In genomic region chr11:117900144-117900651, GRCh38 we compare ENCODE assay signal across 15 cellular contexts. TPM values are rescaled to one million over a fixed set of nuclear protein-coding genes. Genes with fewer than 3 reads are reported as not detected.
DNase-seq lines count a peak whose midpoint lies in the region; ATAC-seq and TF ChIP-seq lines count a peak whose summit lies in the region.
"Had no signal": no experiment of that assay in that cellular context is flagged by ENCODE, and none has a peak within 500 bp of the region (broad histone marks: within the 10 kb centered on the region; RNA-seq: fewer than 3 reads in every experiment).

No MANE protein-coding gene starts in this region.

- peak; percentile 42 for ATAC-seq in stimulated activated naive CD8-positive, alpha-beta T cell treated with anti-CD3 and anti-CD28 coated beads, Interleukin-15, Interleukin-2, amounts not matched to agents 100 U/mL and 50 U/mL, for 24 hours
- ATAC-seq in stimulated activated naive CD8-positive, alpha-beta T cell treated with anti-CD3 and anti-CD28 coated beads, Interleukin-15, amount 100 ng/mL, for 72 hours, result no peak
- ATAC-seq in HG03175 (IDR thresholded peaks at IDR 0.05; ENCODE audit: unreplicated experiment), result peak; percentile 72
- ATAC-seq in effector memory CD8-positive, alpha-beta T cell (replicated peaks), result peak; percentile 32

- H3K27me3 ChIP-seq in smooth muscle cell (ENCODE audit: low read depth) (no peaks in the 10 kb centered on the region), ascending aorta (no peaks in the 10 kb centered on the region)
- H3K27me3 ChIP-seq: vagina had no signal

- no peak for DNase-seq in stimulated activated naive CD8-positive, alpha-beta T cell treated with anti-CD3 and anti-CD28 coated beads, Interleukin-15, Interleukin-2, amounts not matched to agents 100 U/mL and 50 U/mL, for 24 hours
- DNase-seq in stimulated activated naive CD8-positive, alpha-beta T cell treated with anti-CD3 and anti-CD28 coated beads, Interleukin-15, amount 100 ng/mL, for 72 hours, result no peak
- DNase-seq in effector memory CD8-positive, alpha-beta T cell, result no peak
- no peak for DNase-seq in midbrain (lab: John Stamatoyannopoulos, UW)
- DNase-seq in DMS79 (lab: John Stamatoyannopoulos, UW), result no peak
- DNase-seq in smooth muscle cell (lab: John Stamatoyannopoulos, UW; ENCODE audit: unreplicated experiment), result no peak
- DNase-seq in ascending aorta (ENCODE audit: low spot score in 2 of 2), result no peak
- DNase-seq: activated CD4-positive, alpha-beta T cell treated with anti-CD3 and anti-CD28 coated beads for 48 hours; NCI-H1092 treated with DMSO at 0.1 percent for 48 hours; NCI-H524 treated with DMSO at 0.1 percent for 48 hours; stimulated activated CD4-positive, alpha-beta T cell treated with anti-CD3 and anti-CD28 coated beads, Interleukin-12 subunit alpha, Interleukin-12 subunit beta, amount 100 ng/mL, for 4 hours had no signal

- no peak overlapping the region for H3K4me2 ChIP-seq in smooth muscle cell

- H3K27ac Mint-ChIP-seq in stimulated activated naive CD8-positive, alpha-beta T cell treated with anti-CD3 and anti-CD28 coated beads, Interleukin-15, amount 100 ng/mL, for 72 hours, result no peak overlapping the region
- no peak overlapping the region for H3K27ac Mint-ChIP-seq in effector memory CD8-positive, alpha-beta T cell
- H3K27ac Mint-ChIP-seq: activated naive CD4-positive, alpha-beta T cell treated with anti-CD3 and anti-CD28 coated beads, Interleukin-2, amount 50 U/mL, for 24 hours had no signal

- no peaks in the 10 kb centered on the region for H3K79me2 ChIP-seq in smooth muscle cell (ENCODE audit: low read depth)

- H3K9ac ChIP-seq in smooth muscle cell (ENCODE audit: low read depth), result no peak overlapping the region

- 84% methylated on average over 3 of the region's 3 CpGs for WGBS in smooth muscle cell (ENCODE audit: low lambda C conversion rate)

- H3K36me3 Mint-ChIP-seq in effector memory CD8-positive, alpha-beta T cell (ENCODE audit: insufficient read depth), result no peaks in the 10 kb centered on the region

- peaks cover 16% of the 10 kb centered on the region for H3K27me3 Mint-ChIP-seq in stimulated activated naive CD8-positive, alpha-beta T cell treated with anti-CD3 and anti-CD28 coated beads, Interleukin-15, amount 100 ng/mL, for 72 hours
- H3K27me3 Mint-ChIP-seq in effector memory CD8-positive, alpha-beta T cell, result peaks cover 15 to 27% of the 10 kb centered on the region in 2 donors

- no peak overlapping the region for H3K4me3 Mint-ChIP-seq in stimulated activated naive CD8-positive, alpha-beta T cell treated with anti-CD3 and anti-CD28 coated beads, Interleukin-15, amount 100 ng/mL, for 72 hours
- H3K4me3 Mint-ChIP-seq in effector memory CD8-positive, alpha-beta T cell, result no peak overlapping the region
- H3K4me3 Mint-ChIP-seq: activated naive CD4-positive, alpha-beta T cell treated with anti-CD3 and anti-CD28 coated beads, Interleukin-2, amount 50 U/mL, for 24 hours; neural crest cell had no signal

- H3K9me3 ChIP-seq in smooth muscle cell (replicated peaks; ENCODE audit: low read depth) (no peaks in the 10 kb centered on the region), ascending aorta (no peaks in the 10 kb centered on the region)
- H3K9me3 ChIP-seq: vagina had no signal

- no peaks in the 10 kb centered on the region for H3K4me1 ChIP-seq in smooth muscle cell (ENCODE audit: low read depth)
- no peaks in the 10 kb centered on the region for H3K4me1 ChIP-seq in ascending aorta
- H3K4me1 ChIP-seq: vagina had no signal

- no peaks in the 10 kb centered on the region for H4K20me1 ChIP-seq in smooth muscle cell (ENCODE audit: low read depth)

- no peak overlapping the region for H3K4me3 ChIP-seq in smooth muscle cell
- H3K4me3 ChIP-seq in ascending aorta, result no peak overlapping the region
- H3K4me3 ChIP-seq: vagina had no signal

- H3K27ac ChIP-seq in smooth muscle cell (ENCODE audit: low read depth) (no peak overlapping the region), ascending aorta (no peak overlapping the region)
- H3K27ac ChIP-seq: vagina had no signal

- intact Hi-C loops in ascending aorta (cut with DNase I), result no loop called here

- no peak for TF ChIP-seq CTCF in smooth muscle cell (IDR thresholded peaks at IDR 0.05; ENCODE audit: borderline replicate concordance, insufficient read depth, poor library complexity, severe bottlenecking)
- TF ChIP-seq CTCF in ascending aorta (IDR thresholded peaks at IDR 0.05), result no peak

- H3K4me1 Mint-ChIP-seq in stimulated activated naive CD8-positive, alpha-beta T cell treated with anti-CD3 and anti-CD28 coated beads, Interleukin-15, amount 100 ng/mL, for 72 hours, result peaks cover 9% of the 10 kb centered on the region
- peaks cover 2 to 3% of the 10 kb centered on the region in 2 donors for H3K4me1 Mint-ChIP-seq in effector memory CD8-positive, alpha-beta T cell (ENCODE audit: low read depth in 2 of 2)
- H3K4me1 Mint-ChIP-seq: activated naive CD4-positive, alpha-beta T cell treated with anti-CD3 and anti-CD28 coated beads, Interleukin-2, amount 50 U/mL, for 24 hours; neural crest cell had no signal

- H2AFZ ChIP-seq in smooth muscle cell (ENCODE audit: low read depth), result no peak overlapping the region

- H3K36me3 ChIP-seq in smooth muscle cell (ENCODE audit: low read depth), result no peaks in the 10 kb centered on the region
- no peaks in the 10 kb centered on the region for H3K36me3 ChIP-seq in ascending aorta
- H3K36me3 ChIP-seq: vagina had no signal

- no peaks in the 10 kb centered on the region for H3F3A ChIP-seq in smooth muscle cell (ENCODE audit: low read depth)

- H3K9me3 Mint-ChIP-seq in stimulated activated naive CD8-positive, alpha-beta T cell treated with anti-CD3 and anti-CD28 coated beads, Interleukin-15, amount 100 ng/mL, for 72 hours, result no peaks in the 10 kb centered on the region
- no peaks in the 10 kb centered on the region for H3K9me3 Mint-ChIP-seq in effector memory CD8-positive, alpha-beta T cell
- H3K9me3 Mint-ChIP-seq: activated naive CD4-positive, alpha-beta T cell treated with anti-CD3 and anti-CD28 coated beads, Interleukin-2, amount 50 U/mL, for 24 hours; neural crest cell had no signal

RNA-seq across cellular contexts. Expression of gene FXYD6, which starts 23.7 kb away (rescaled TPM):
- 24.6 and 27.7 TPM in 2 replicates for total RNA-seq in smooth muscle cell
- 50.1 and 84.5 TPM in 2 replicates for polyA plus RNA-seq in smooth muscle cell
- 16.4 TPM for total RNA-seq in ascending aorta

RNA-seq across cellular contexts. Expression of gene TMPRSS13, which starts 29.0 kb away (rescaled TPM):
- total RNA-seq in smooth muscle cell (0.90 and 1.3 TPM in 2 replicates), ascending aorta (not detected)
- polyA plus RNA-seq in smooth muscle cell, result 0.73 TPM in 1 of 2 replicates, not detected in the other
- total RNA-seq: neural crest cell had no signal
